Comparison of ENCODE assay signal across 22 cellular contexts in genomic region chr22:43498856-43499253, GRCh38.
"Had no signal": no experiment of that assay in that cellular context is flagged by ENCODE, and none has a peak within 500 bp of the region (broad histone marks: within the 10 kb centered on the region; RNA-seq: fewer than 3 reads in every experiment).

No MANE protein-coding gene starts in this region.

- H3K27me3 Mint-ChIP-seq: effector memory CD8-positive, alpha-beta T cell had no signal

- H3K27ac Mint-ChIP-seq: effector memory CD8-positive, alpha-beta T cell; endodermal cell; mesothelial cell of epicardium had no signal

- DNase-seq: dermis blood vessel endothelial cell; dorsolateral prefrontal cortex; effector CD4-positive, alpha-beta T cell; effector memory CD8-positive, alpha-beta T cell; endodermal cell; erythroblast; esophagus squamous epithelium; foreskin fibroblast; foreskin melanocyte; gastrocnemius medialis; glutamatergic neuron; head of caudate nucleus; heart right ventricle; hippocampal formation; left cardiac atrium; left ventricle myocardium superior; lower lobe of right lung; mesenchymal stem cell; mucosa of descending colon had no signal

- ATAC-seq: effector memory CD8-positive, alpha-beta T cell; esophagus mucosa; gastrocnemius medialis; heart right ventricle; left cardiac atrium; left lung; left ventricle myocardium superior; lower lobe of right lung; mucosa of descending colon had no signal

- H3K4me1 Mint-ChIP-seq: endodermal cell, mesothelial cell of epicardium had no signal

- H3K4me3 Mint-ChIP-seq: effector memory CD8-positive, alpha-beta T cell; endodermal cell; mesothelial cell of epicardium had no signal

- H3K9me3 Mint-ChIP-seq: effector memory CD8-positive, alpha-beta T cell had no signal
